19 cellular contexts compared by ENCODE assay signal in genomic region chr3:29441422-29441821, GRCh38.
"Had no signal": no experiment of that assay in that cellular context is flagged by ENCODE, and none has a peak within 500 bp of the region (broad histone marks: within the 10 kb centered on the region; RNA-seq: fewer than 3 reads in every experiment).

No MANE protein-coding gene starts in this region.

- DNase-seq: effector memory CD8-positive, alpha-beta T cell; esophagus squamous epithelium; foreskin melanocyte; head of caudate nucleus; kidney; left colon; left ventricle myocardium superior; natural killer cell; ovary; spleen; stimulated activated CD4-positive, alpha-beta T cell treated with anti-CD3 and anti-CD28 coated beads, Interleukin-15, amount 100 ng/mL, for 24 hours; stimulated activated CD4-positive, alpha-beta T cell treated with anti-CD3 and anti-CD28 coated beads, Interleukin-1b, Interleukin-23, amount 100 ng/mL, for 48 hours; stimulated activated CD4-positive, alpha-beta T cell treated with anti-CD3 and anti-CD28 coated beads, Interleukin-4, amount 100 ng/mL, for 24 hours; upper lobe of right lung had no signal

- H3K27ac ChIP-seq: esophagus squamous epithelium, ovary, spleen had no signal

- H3K9me3 ChIP-seq: esophagus squamous epithelium, ovary, upper lobe of right lung, vagina had no signal

- H3K27me3 ChIP-seq: esophagus squamous epithelium, hepatocyte, ovary, spleen, tibial nerve, upper lobe of right lung, vagina had no signal

- H3K79me2 ChIP-seq: hepatocyte had no signal

- H3K36me3 ChIP-seq: esophagus squamous epithelium, ovary, spleen, upper lobe of right lung, vagina had no signal

- ATAC-seq: effector memory CD8-positive, alpha-beta T cell; left ventricle myocardium superior; natural killer cell; stimulated activated memory B cell treated with anti-CD40 and anti-IgM and Interleukin-4, amounts not matched to agents 10 μg/mL and 1 μg/mL and 100 μg/mL, for 72 hours; upper lobe of right lung had no signal

- H3K4me3 ChIP-seq: lung, ovary, tibial nerve had no signal
